In the genomic region with DNA sequence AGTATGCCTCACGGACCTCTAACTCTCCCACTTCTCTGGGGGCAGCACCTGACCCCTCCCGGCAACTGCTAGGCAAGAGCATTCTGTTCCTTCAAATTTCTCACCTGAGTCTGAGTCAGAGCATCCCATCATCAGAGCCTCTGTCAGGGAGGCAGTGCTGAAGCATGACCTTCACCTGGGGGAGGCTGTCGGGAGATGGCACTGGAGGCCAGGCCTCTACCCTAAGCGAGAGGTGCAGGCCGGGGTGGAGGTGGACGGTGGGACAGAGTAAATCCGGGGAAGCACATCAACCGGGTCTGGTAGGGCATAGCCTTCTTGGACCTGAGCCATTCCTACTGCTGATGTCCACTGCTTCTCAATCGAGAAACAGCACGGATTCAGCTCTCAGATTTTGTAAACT, we compare ENCODE assay signal across 13 cellular contexts.
A peak's percentile ranks its signal among the peaks of the same experiment; 100 is the strongest.
DNase-seq lines count a peak whose midpoint lies in the region; ATAC-seq and TF ChIP-seq lines count a peak whose summit lies in the region.
"Had no signal": no experiment of that assay in that cellular context is flagged by ENCODE, and none has a peak within 500 bp of the region (broad histone marks: within the 10 kb centered on the region; RNA-seq: fewer than 3 reads in every experiment).

No MANE protein-coding gene starts in this region.

- no peaks in the 10 kb centered on the region for H3K9me3 Mint-ChIP-seq in T-helper 1 cell treated with Interleukin-12 subunit alpha and Interleukin-12 subunit beta and Interleukin-4 antibody, amounts not matched to agents 30 μg/mL and 1 μg/mL, for 36 hours
- no peaks in the 10 kb centered on the region for H3K9me3 Mint-ChIP-seq in IgD-negative memory B cell
- H3K9me3 Mint-ChIP-seq in central memory CD8-positive, alpha-beta T cell = no peaks in the 10 kb centered on the region

- H3K4me1 Mint-ChIP-seq in T-helper 1 cell treated with Interleukin-12 subunit alpha and Interleukin-12 subunit beta and Interleukin-4 antibody, amounts not matched to agents 30 μg/mL and 1 μg/mL, for 36 hours (ENCODE audit: low read depth) = peaks cover 31% of the 10 kb centered on the region
- H3K4me1 Mint-ChIP-seq in IgD-negative memory B cell = peaks cover 20 to 48% (median 26%) of the 10 kb centered on the region in 3 donors
- H3K4me1 Mint-ChIP-seq in central memory CD8-positive, alpha-beta T cell = peaks cover 33% of the 10 kb centered on the region

- DNase-seq in T-helper 1 cell (no peak), osteoblast (ENCODE audit: insufficient read length, low spot score, missing footprints) (peak; percentile 45), germinal center (ENCODE audit: low spot score) (no peak), WERI-Rb-1 (no peak), NCI-H146 treated with DMSO at 0.1 percent for 48 hours (lab: John Stamatoyannopoulos, UW; ENCODE audit: unreplicated experiment) (no peak)
- DNase-seq in central memory CD8-positive, alpha-beta T cell (ENCODE audit: low spot score in 2 of 2) = no peak
- DNase-seq: COR-L47, NCI-H1436, NCI-H526 had no signal

- no peaks in the 10 kb centered on the region for H4K20me1 ChIP-seq in osteoblast (ENCODE audit: insufficient read depth, low read length)

- H3K27ac ChIP-seq in osteoblast (ENCODE audit: low read depth, low read length) (peak overlapping the region; percentile 66), WERI-Rb-1 (no peak overlapping the region)
- H3K27ac ChIP-seq: 22Rv1 had no signal

- H3K4me3 Mint-ChIP-seq in T-helper 1 cell treated with Interleukin-12 subunit alpha and Interleukin-12 subunit beta and Interleukin-4 antibody, amounts not matched to agents 30 μg/mL and 1 μg/mL, for 36 hours = no peak overlapping the region
- peak overlapping the region; percentile 53 to 97 (median 86) for H3K4me3 Mint-ChIP-seq in IgD-negative memory B cell
- H3K4me3 Mint-ChIP-seq in central memory CD8-positive, alpha-beta T cell = peak overlapping the region; percentile 17

- no peaks in the 10 kb centered on the region for H3K36me3 ChIP-seq in osteoblast (ENCODE audit: insufficient read depth, low read length)
- H3K36me3 ChIP-seq in WERI-Rb-1 = no peaks in the 10 kb centered on the region

- peaks cover 6% of the 10 kb centered on the region for H3K36me3 Mint-ChIP-seq in T-helper 1 cell treated with Interleukin-12 subunit alpha and Interleukin-12 subunit beta and Interleukin-4 antibody, amounts not matched to agents 30 μg/mL and 1 μg/mL, for 36 hours (ENCODE audit: low read depth)
- no peaks in the 10 kb centered on the region for H3K36me3 Mint-ChIP-seq in IgD-negative memory B cell
- H3K36me3 Mint-ChIP-seq in central memory CD8-positive, alpha-beta T cell (ENCODE audit: insufficient read depth) = peaks cover 11% of the 10 kb centered on the region

- H3K4me2 ChIP-seq in osteoblast (ENCODE audit: insufficient read depth, low read length) = no peak overlapping the region

- H3K27me3 Mint-ChIP-seq in T-helper 1 cell treated with Interleukin-12 subunit alpha and Interleukin-12 subunit beta and Interleukin-4 antibody, amounts not matched to agents 30 μg/mL and 1 μg/mL, for 36 hours (ENCODE audit: low read depth) = peaks cover 15% of the 10 kb centered on the region
- H3K27me3 Mint-ChIP-seq in IgD-negative memory B cell = no peaks in the 10 kb centered on the region
- H3K27me3 Mint-ChIP-seq in central memory CD8-positive, alpha-beta T cell = peaks cover 7% of the 10 kb centered on the region

- no peaks in the 10 kb centered on the region for H3K9me3 ChIP-seq in osteoblast (ENCODE audit: low read depth, low read length)
- no peaks in the 10 kb centered on the region for H3K9me3 ChIP-seq in WERI-Rb-1 (ENCODE audit: severe bottlenecking)

- peaks cover 21% of the 10 kb centered on the region for H3K79me2 ChIP-seq in osteoblast (ENCODE audit: insufficient read depth, low read length)

- ATAC-seq in central memory CD8-positive, alpha-beta T cell (replicated peaks; ENCODE audit: extremely low read depth, poor library complexity, severe bottlenecking) = no peak
- ATAC-seq: K562 had no signal

- H3K27me3 ChIP-seq in osteoblast (ENCODE audit: insufficient read depth, low read length) = no peaks in the 10 kb centered on the region
- H3K27me3 ChIP-seq in WERI-Rb-1 (ENCODE audit: insufficient read depth, low read depth, severe bottlenecking) = no peaks in the 10 kb centered on the region

- no peak overlapping the region for H2AFZ ChIP-seq in osteoblast (ENCODE audit: low read length)

- H3K4me1 ChIP-seq in osteoblast (ENCODE audit: insufficient read depth, low read length) = peaks cover 34% of the 10 kb centered on the region

- no peak for TF ChIP-seq CTCF in osteoblast (IDR thresholded peaks at IDR 0.05; ENCODE audit: extremely low read depth, low read depth, low read length)
- no peak for TF ChIP-seq CTCF in WERI-Rb-1 (IDR thresholded peaks at IDR 0.05; ENCODE audit: low read depth, low read length)

- peak overlapping the region; percentile 65 for H3K27ac Mint-ChIP-seq in T-helper 1 cell treated with Interleukin-12 subunit alpha and Interleukin-12 subunit beta and Interleukin-4 antibody, amounts not matched to agents 30 μg/mL and 1 μg/mL, for 36 hours
- peak overlapping the region; percentile 97 to 100 (median 99) for H3K27ac Mint-ChIP-seq in IgD-negative memory B cell
- peak overlapping the region; percentile 97 for H3K27ac Mint-ChIP-seq in central memory CD8-positive, alpha-beta T cell (ENCODE audit: low read depth)

- H3K4me3 ChIP-seq in osteoblast (ENCODE audit: insufficient read depth, low read length) (no peak overlapping the region), WERI-Rb-1 (ENCODE audit: low read depth, low read length) (no peak overlapping the region)
- H3K4me3 ChIP-seq: K562 had no signal
